In the genomic region with DNA sequence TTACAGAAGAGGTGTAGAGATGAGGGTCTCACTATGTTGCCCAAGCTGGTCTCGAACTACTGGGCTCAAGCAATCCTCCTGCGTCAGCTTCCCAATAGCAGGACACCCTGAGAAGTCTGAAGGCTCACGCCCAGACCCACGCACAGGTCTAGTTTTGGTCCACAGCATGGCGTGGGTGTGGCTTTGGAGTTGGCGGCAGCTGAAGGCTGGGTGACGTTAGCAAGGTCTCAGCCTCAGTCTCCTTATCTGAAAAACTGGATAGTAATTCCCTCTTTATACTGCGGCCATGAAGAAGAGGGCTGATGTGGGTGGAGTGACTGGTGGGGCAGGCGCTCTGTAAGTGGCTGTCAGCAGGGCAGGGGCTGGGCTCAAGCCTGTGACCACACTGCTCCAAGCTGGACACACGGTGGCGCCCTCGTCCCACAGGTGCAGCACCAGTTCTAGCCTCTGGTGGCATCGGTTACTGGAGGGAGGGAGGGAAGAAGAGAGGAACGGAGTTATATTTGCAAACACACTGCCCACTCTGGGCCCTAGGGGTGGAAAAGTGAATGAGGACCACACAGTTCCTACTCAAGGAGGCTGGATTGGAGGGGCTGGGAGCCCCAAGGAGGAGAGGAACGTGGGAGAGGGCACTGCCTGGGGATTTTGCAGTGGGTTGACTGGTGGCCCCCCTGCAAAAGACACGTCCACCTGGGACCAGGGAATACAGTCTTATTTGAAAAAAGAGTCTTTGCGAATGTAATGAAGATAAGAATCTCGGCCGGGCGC, we compare ENCODE assay signal across 9 cellular contexts. TPM values are rescaled to one million over a fixed set of nuclear protein-coding genes. Genes with fewer than 3 reads are reported as not detected.
DNase-seq lines count a peak whose midpoint lies in the region; ATAC-seq, FAIRE-seq and TF ChIP-seq lines count a peak whose summit lies in the region.
"Had no signal": no experiment of that assay in that cellular context is flagged by ENCODE, and none has a peak within 500 bp of the region (broad histone marks: within the 10 kb centered on the region; RNA-seq: fewer than 3 reads in every experiment).

No MANE protein-coding gene starts in this region.

- FAIRE-seq in pancreas (lab: Jason Lieb, UNC) = peak; percentile 54

- H3K4me3 ChIP-seq in H7 (ENCODE audit: insufficient read depth, low read depth, low read length) (no peak overlapping the region), SK-N-SH (ENCODE audit: low read depth in 2 of 2, low read length in 1 of 2) (peak overlapping the region in 1 of 2 experiments; percentile 40; a peak in 1 of 4 replicates), pancreas (no peak overlapping the region), tibial artery (no peak overlapping the region)
- H3K4me3 ChIP-seq: skin epidermis had no signal

- H3K4me1 ChIP-seq in SK-N-SH (ENCODE audit: control insufficient read depth in 1 of 2, insufficient read depth in 2 of 2, low read depth in 1 of 2, low read length in 1 of 2) (peaks cover 10 to 11% of the 10 kb centered on the region in 2 experiments; a peak in 3 of 4 replicates), pancreas (peaks cover 0 to 8% (median 4%) of the 10 kb centered on the region in 3 donors), tibial artery (peaks cover 0 to 23% (median 2%) of the 10 kb centered on the region in 4 donors)

- no peaks in the 10 kb centered on the region for H3F3A ChIP-seq in SK-N-SH (replicated peaks; ENCODE audit: insufficient read depth)

- TF ChIP-seq EP300 in SK-N-SH (IDR thresholded peaks at IDR 0.05; ENCODE audit: borderline replicate concordance in 1 of 2, low read depth in 1 of 2, low read length in 1 of 2) = no peak

- H2AFZ ChIP-seq in SK-N-SH (ENCODE audit: low read depth) = peak overlapping the region; percentile 72; the same call in 1 of the 2 replicates

- no peaks in the 10 kb centered on the region for H4K20me1 ChIP-seq in SK-N-SH (ENCODE audit: insufficient read depth)

- POLR2A ChIA-PET in SK-N-SH (lab: Yijun Ruan, JAX) = no interaction called here

- WGBS in SK-N-SH (ENCODE audit: low lambda C conversion rate) = 23% methylated on average over 16 of the region's 20 CpGs
- WGBS in pancreas, 2 donors = 6 to 8% methylated on average over 20 of the region's 20 CpGs

- ATAC-seq in pancreas = peak; percentile 96 to 97 (median 97)

- TF ChIP-seq RAD21 in SK-N-SH (IDR thresholded peaks at IDR 0.05; ENCODE audit: low read length) = peak; percentile 100

- H3K27ac ChIP-seq in SK-N-SH (ENCODE audit: low read depth in 2 of 2, low read length in 1 of 2) (no peak overlapping the region), pancreas (no peak overlapping the region), tibial artery (no peak overlapping the region)

- H3K4me2 ChIP-seq in SK-N-SH = no peak overlapping the region; the same call in 1 of the 2 replicates

- H3K36me3 ChIP-seq in H7 (replicated peaks; ENCODE audit: control insufficient read depth, insufficient read depth, low read length) (no peaks in the 10 kb centered on the region), SK-N-SH (replicated peaks in 1 of 2; ENCODE audit: control insufficient read depth in 1 of 2, insufficient read depth in 2 of 2, low read length in 1 of 2) (no peaks in the 10 kb centered on the region), pancreas (no peaks in the 10 kb centered on the region), tibial artery (no peaks in the 10 kb centered on the region)

- no peaks in the 10 kb centered on the region for H3K27me3 ChIP-seq in H7 (ENCODE audit: control insufficient read depth, insufficient read depth, low read length)
- no peaks in the 10 kb centered on the region for H3K27me3 ChIP-seq in SK-N-SH (ENCODE audit: insufficient read depth)
- no peaks in the 10 kb centered on the region for H3K27me3 ChIP-seq in pancreas
- H3K27me3 ChIP-seq in tibial artery = no peaks in the 10 kb centered on the region

- H3K79me2 ChIP-seq in SK-N-SH (ENCODE audit: insufficient read depth) = no peaks in the 10 kb centered on the region

- CTCF ChIA-PET in SK-N-SH (lab: Yijun Ruan, JAX) = interaction anchor here (0.6 to 16.4 kb wide), 40 partner anchors 10 to 224 kb away, joined by 3 to 647 read pairs (median 4); partner anchors contain the start of genes CARD10, CDC42EP1 and LGALS2

- TF ChIP-seq CTCF in SK-N-SH (IDR thresholded peaks at IDR 0.05) (peak; percentile 98), pancreas (IDR thresholded peaks at IDR 0.05) (peak; percentile 82 to 97 (median 95)), tibial artery (IDR thresholded peaks at IDR 0.05) (peak; percentile 93 to 100)

- no peak overlapping the region for H3K9ac ChIP-seq in SK-N-SH

- intact Hi-C loops in pancreas (cut with DNase I) = loop anchor here in 1 of 3 donors (5.0 kb wide), 1 partner anchor 59 kb away; no protein-coding TSS in a partner anchor
- intact Hi-C loops in tibial artery (cut with DNase I; ENCODE audit: low total_unique reads) = loop anchor here (2.0 kb wide), 2 partner anchors 28 to 54 kb away; no protein-coding TSS in a partner anchor

- H3K9me3 ChIP-seq in SK-N-SH (no peaks in the 10 kb centered on the region), pancreas (no peaks in the 10 kb centered on the region), tibial artery (no peaks in the 10 kb centered on the region)

- DNase-seq in EH (ENCODE audit: low read depth) = peak; percentile 94
- peak; percentile 96 for DNase-seq in H7
- peak; percentile 94 for DNase-seq in NAMALWA (ENCODE audit: low spot score)
- peak; percentile 93 for DNase-seq in SK-N-SH
- peak; percentile 91 for DNase-seq in activated naive CD4-positive, alpha-beta T cell treated with Interleukin-2 at 50 U/mL for 16 hours
- peak; percentile 91 for DNase-seq in germinal center (ENCODE audit: low spot score)
- peak; percentile 92 to 98 (median 94) for DNase-seq in pancreas
- DNase-seq in tibial artery = peak; percentile 91 to 96

- H3K9me2 ChIP-seq in SK-N-SH = no peaks in the 10 kb centered on the region

TF ChIP-seq in SK-N-SH, 30 proteins besides CTCF, POLR2A, EP300 and RAD21:
- TF ChIP-seq SMC3 (IDR thresholded peaks at IDR 0.05; ENCODE audit: low read depth, low read length) (peak; percentile 99), MXI1 (IDR thresholded peaks at IDR 0.05; ENCODE audit: low read depth, low read length) (peak; percentile 60; the same call in 1 of the 2 replicates), FOSL2 (IDR thresholded peaks at IDR 0.05; ENCODE audit: borderline replicate concordance, low read depth) (no peak), MEF2A (IDR thresholded peaks at IDR 0.05; ENCODE audit: borderline replicate concordance, low read depth) (no peak), NRF1 (IDR thresholded peaks at IDR 0.05; ENCODE audit: low read depth, low read length) (0 out of 2 replicates have a peak, but pooled peaks have one; percentile 5), EZH2phosphoT487 (IDR thresholded peaks at IDR 0.05; ENCODE audit: borderline replicate concordance, low read depth) (no peak), RFX5 (IDR thresholded peaks at IDR 0.05; ENCODE audit: low read length) (peak; percentile 30; the same call in 1 of the 2 replicates)

RNA-seq across cellular contexts. Expression of gene CARD10, which starts 19.6 kb away (rescaled TPM):
- 16.5 and 18.4 TPM in 2 replicates for total RNA-seq in H7 (2014; rRNA removed; shearing (Covaris generic))
- 13.9 and 14.5 TPM in 2 replicates for polyA plus RNA-seq in SK-N-SH (2012; rRNA removed)
- 4.4 and 7.2 TPM in 2 replicates for polyA plus RNA-seq in SK-N-SH (2012; cell fraction: cytosol; rRNA removed)
- 27.9 and 29.5 TPM in 2 replicates for polyA plus RNA-seq in SK-N-SH (2012; cell fraction: nucleus; rRNA removed)
- 10 to 100 TPM in 4 of 6 donors, 1 to 10 TPM in 2; 9.9 to 20.6 (median 11.5) TPM for total RNA-seq in pancreas
- 10 to 100 TPM; 29.9 to 30.2 TPM for polyA plus RNA-seq in pancreas

RNA-seq across cellular contexts. Expression of gene CDC42EP1, which starts 21.5 kb away (rescaled TPM):
- 13.3 and 22.5 TPM in 2 replicates for total RNA-seq in H7 (2014; rRNA removed; shearing (Covaris generic))
- 11.5 and 24.9 TPM in 2 replicates for polyA plus RNA-seq in SK-N-SH (2012; rRNA removed)
- polyA plus RNA-seq in SK-N-SH (2012; cell fraction: cytosol; rRNA removed) = 8.9 and 15.8 TPM in 2 replicates
- polyA plus RNA-seq in SK-N-SH (2012; cell fraction: nucleus; rRNA removed) = 14.2 and 19.4 TPM in 2 replicates
- 100 to 1,000 TPM in 2 of 6 donors, 10 to 100 TPM in 4; 68.8 to 139 (median 96.1) TPM for total RNA-seq in pancreas
- polyA plus RNA-seq in pancreas = 10 to 100 TPM; 78.2 to 79.0 TPM

RNA-seq across cellular contexts. Expression of gene LGALS2, which starts 41.1 kb away (rescaled TPM):
- not detected in 2 replicates for total RNA-seq in H7 (2014; rRNA removed; shearing (Covaris generic))
- polyA plus RNA-seq in SK-N-SH (2012; rRNA removed) = not detected in 2 replicates
- not detected in 2 replicates for polyA plus RNA-seq in SK-N-SH (2012; cell fraction: cytosol; rRNA removed)
- not detected in 2 replicates for polyA plus RNA-seq in SK-N-SH (2012; cell fraction: nucleus; rRNA removed)
- total RNA-seq in pancreas = 10 to 100 TPM; 16.0 to 99.5 (median 40.9) TPM
- 10 to 100 TPM; 26.2 to 61.7 TPM for polyA plus RNA-seq in pancreas

RNA-seq across cellular contexts. Expression of gene MFNG, which starts 52.6 kb away (rescaled TPM):
- 1.3 and 5.1 TPM in 2 replicates for total RNA-seq in H7 (2014; rRNA removed; shearing (Covaris generic))
- polyA plus RNA-seq in SK-N-SH (2012; rRNA removed) (0.18 and 0.34 TPM in 2 replicates), pancreas (1 to 10 TPM; 5.2 to 6.5 TPM)
- 0.13 and 0.14 TPM in 2 replicates for polyA plus RNA-seq in SK-N-SH (2012; cell fraction: cytosol; rRNA removed)
- polyA plus RNA-seq in SK-N-SH (2012; cell fraction: nucleus; rRNA removed) = 1.4 and 2.6 TPM in 2 replicates
- total RNA-seq in pancreas = 10 to 100 TPM in 1 of 6 donors, 1 to 10 TPM in 5; 1.5 to 10.5 (median 3.4) TPM

Comparison
In these comparisons a context has a peak if more than half of its experiments do, and no peak if none do; other contexts are left out.
1. RNA of gene LGALS2, which starts 41.1 kb away (total RNA-seq): 16.0 to 99.5 TPM in pancreas; not detected in H7; every median in the first group is over 10 times any median in the second.
2. Peak in every context shown above with its lines, with median percentiles within 50 percentile points of each other: DNase-seq and CTCF ChIP-seq.